ENCODE assay signal across 8 cellular contexts in the genomic region with DNA sequence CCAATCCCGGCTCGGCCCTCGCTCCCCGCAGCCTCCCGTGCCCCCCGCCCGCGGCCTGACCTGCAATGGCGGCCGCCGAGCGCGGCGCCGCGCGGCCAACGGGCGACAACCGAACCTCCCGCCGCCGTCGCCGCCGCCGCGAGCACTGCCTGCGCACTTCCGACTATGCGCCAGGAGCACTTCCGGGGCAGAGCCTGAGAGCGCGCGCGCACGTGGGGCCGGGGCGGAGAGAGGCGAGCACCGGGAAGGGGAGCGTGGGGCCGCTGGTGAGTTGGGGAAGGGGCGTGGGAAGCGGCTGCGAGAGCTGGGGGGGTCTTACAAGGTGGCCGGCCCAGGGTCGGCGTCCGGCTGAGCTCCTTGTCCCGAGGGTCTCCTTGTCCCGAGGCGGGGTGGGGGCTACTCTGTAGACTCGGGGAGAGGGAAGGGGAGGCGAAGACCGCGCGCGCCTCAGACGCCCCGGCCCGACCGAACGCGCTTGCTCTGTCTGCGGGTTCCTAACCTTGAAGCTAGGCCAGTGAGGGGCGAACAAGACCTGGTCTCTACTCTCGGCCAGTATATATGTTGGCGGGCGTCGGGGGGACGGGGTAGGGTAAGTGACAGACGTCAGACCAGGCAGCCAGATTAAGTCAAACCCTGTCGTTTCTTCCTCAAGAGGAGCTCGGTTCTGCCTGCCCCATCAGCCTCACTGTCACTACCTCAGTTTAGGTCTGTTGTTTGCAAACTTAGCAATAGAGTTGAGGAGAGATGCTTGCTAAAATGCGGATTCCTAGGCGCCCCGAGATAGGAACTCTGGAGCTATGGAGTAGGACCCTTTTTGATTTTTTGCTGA. TPM values are rescaled to one million over a fixed set of nuclear protein-coding genes. Genes with fewer than 3 reads are reported as not detected.
DNase-seq lines count a peak whose midpoint lies in the region; ATAC-seq lines count a peak whose summit lies in the region.

A gene with protein sequence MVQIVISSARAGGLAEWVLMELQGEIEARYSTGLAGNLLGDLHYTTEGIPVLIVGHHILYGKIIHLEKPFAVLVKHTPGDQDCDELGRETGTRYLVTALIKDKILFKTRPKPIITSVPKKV (minus strand): TSS at position 165 of the 829 bp plus-strand sequence. CDS start 11,130 bp downstream, outside the sequence.
A gene (plus strand): TSS at position 226 of the 829 bp plus-strand sequence. CDS start 811 bp downstream, outside the sequence.

- DNase-seq in DMS79 treated with DMSO at 0.1 percent for 48 hours (lab: John Stamatoyannopoulos, UW) (peak; percentile 5), KG1 (lab: John Stamatoyannopoulos, UW) (peak; percentile 67), SJCRH30 (peak; percentile 76 to 79), activated gamma-delta T cell treated with Interleukin-2 at 50 U/mL for 16 hours (peak; percentile 79), foreskin melanocyte (peak; percentile 62), neuronal stem cell (ENCODE audit: low spot score) (peak; percentile 78)

- peak within 1 kb of the TSS; percentile 86 for H4K91ac ChIP-seq in neuronal stem cell (ENCODE audit: low read depth, low read length, poor library complexity)

- H3K9me3 ChIP-seq in SJCRH30 (replicated peaks) (no peaks in the 10 kb centered on the region), neuronal stem cell (replicated peaks in 1 of 2; ENCODE audit: control insufficient read depth in 2 of 2, insufficient read depth in 1 of 2, low read depth in 1 of 2, low read length in 2 of 2) (no peaks in the 10 kb centered on the region), subcutaneous abdominal adipose tissue (ENCODE audit: control insufficient read depth in 5 of 5, low read length in 5 of 5) (no peaks in the 10 kb centered on the region)

- H4K8ac ChIP-seq in neuronal stem cell (ENCODE audit: low read depth, low read length), result peak within 1 kb of the TSS; percentile 87

- H3K27ac ChIP-seq in SJCRH30, result peak within 1 kb of the TSS; percentile 83
- H3K27ac ChIP-seq in neuronal stem cell (replicated peaks; ENCODE audit: low read length), result peak within 1 kb of the TSS; percentile 98
- H3K27ac ChIP-seq in subcutaneous abdominal adipose tissue (ENCODE audit: low read depth, low read length), result peak within 1 kb of the TSS; percentile 92

- H3K4ac ChIP-seq in neuronal stem cell (ENCODE audit: low read length), result no peak within 1 kb of the TSS

- ATAC-seq in GM21717 (IDR thresholded peaks at IDR 0.05; ENCODE audit: unreplicated experiment), result peak; percentile 83

- WGBS in neuronal stem cell (ENCODE audit: extremely low coverage in 2 of 2, insufficient read length in 2 of 2, insufficient replicate concordance in 1 of 2), 2 donors, result no CpG with 5 or more reads among the region's 78 CpGs

- H2BK120ac ChIP-seq in neuronal stem cell (ENCODE audit: low read depth, low read length), result peak within 1 kb of the TSS; percentile 49

- no peak within 1 kb of the TSS for H2BK12ac ChIP-seq in neuronal stem cell (ENCODE audit: low read length)

- H3K23ac ChIP-seq in neuronal stem cell (ENCODE audit: low read depth, low read length, poor library complexity), result peak within 1 kb of the TSS; percentile 96

- peak within 1 kb of the TSS; percentile 59 for H3K4me2 ChIP-seq in neuronal stem cell (ENCODE audit: insufficient read depth, low read length, poor library complexity, severe bottlenecking)

- peak within 1 kb of the TSS; percentile 98 for H2AFZ ChIP-seq in neuronal stem cell (ENCODE audit: low read length)

- H3K14ac ChIP-seq in neuronal stem cell (ENCODE audit: low read length), result peak within 1 kb of the TSS; percentile 84

- H3K36me3 ChIP-seq in SJCRH30 (peaks cover 9% of the 10 kb centered on the region), neuronal stem cell (replicated peaks in 1 of 2; ENCODE audit: control insufficient read depth in 2 of 2, insufficient read depth in 2 of 2, low read length in 2 of 2) (peaks cover 7 to 74% of the 10 kb centered on the region in 2 donors), subcutaneous abdominal adipose tissue (ENCODE audit: control insufficient read depth in 5 of 5, insufficient read depth in 5 of 5, low read length in 5 of 5) (peaks cover 0 to 17% (median 10%) of the 10 kb centered on the region in 5 donors)

- peak within 1 kb of the TSS; percentile 91 for H2BK5ac ChIP-seq in neuronal stem cell (ENCODE audit: low read length)

- peaks cover 9% of the 10 kb centered on the region for H3K79me1 ChIP-seq in neuronal stem cell (ENCODE audit: low read depth, low read length)

- peak within 1 kb of the TSS; percentile 62 for H2BK15ac ChIP-seq in neuronal stem cell (ENCODE audit: low read length)

- H3K18ac ChIP-seq in neuronal stem cell (ENCODE audit: low read length), result peak within 1 kb of the TSS; percentile 99

- peak within 1 kb of the TSS; percentile 97 for H3K9ac ChIP-seq in neuronal stem cell (ENCODE audit: low read depth, low read length, poor library complexity)
- peak within 1 kb of the TSS; percentile 77 to 95 (median 93) for H3K9ac ChIP-seq in subcutaneous abdominal adipose tissue (ENCODE audit: low read length in 5 of 5)

- H3K4me3 ChIP-seq in SJCRH30 (peak within 1 kb of the TSS; percentile 83), neuronal stem cell (ENCODE audit: low read length in 2 of 2) (peak within 1 kb of the TSS; percentile 95 to 99), subcutaneous abdominal adipose tissue (ENCODE audit: low read depth in 1 of 5, low read length in 5 of 5) (peak within 1 kb of the TSS; percentile 94 to 97 (median 95))

- H3K27me3 ChIP-seq in SJCRH30, result no peaks in the 10 kb centered on the region
- H3K27me3 ChIP-seq in neuronal stem cell (ENCODE audit: control insufficient read depth in 3 of 3, insufficient read depth in 3 of 3, low read depth in 1 of 3, low read length in 3 of 3), result no peaks in the 10 kb centered on the region
- H3K27me3 ChIP-seq in subcutaneous abdominal adipose tissue (ENCODE audit: control insufficient read depth in 5 of 5, insufficient read depth in 4 of 5, low read length in 5 of 5), result no peaks in the 10 kb centered on the region

- H3K4me1 ChIP-seq in SJCRH30 (no peaks in the 10 kb centered on the region), neuronal stem cell (ENCODE audit: control insufficient read depth in 2 of 2, insufficient read depth in 1 of 2, low read depth in 1 of 2, low read length in 2 of 2) (peaks cover 0 to 9% of the 10 kb centered on the region in 2 donors), subcutaneous abdominal adipose tissue (ENCODE audit: control insufficient read depth in 5 of 5, insufficient read depth in 5 of 5, low read length in 5 of 5) (peaks cover 0 to 36% (median 30%) of the 10 kb centered on the region in 5 donors)

- H2AK5ac ChIP-seq in neuronal stem cell (ENCODE audit: low read depth, low read length), result peak within 1 kb of the TSS; percentile 71

RNA-seq across cellular contexts. Expression of the first gene that starts in this region (rescaled TPM):
- 38.2 and 42.3 TPM in 2 replicates for total RNA-seq in SJCRH30 (2014; rRNA removed; shearing (Covaris generic))
- 95.4 TPM for polyA plus RNA-seq in neuronal stem cell (2013, experiment 1 of 2)
- 91.8 TPM for polyA plus RNA-seq in neuronal stem cell (2013, experiment 2 of 2)

RNA-seq across cellular contexts. Expression of the second gene that starts in this region (rescaled TPM):
- 23.8 and 31.4 TPM in 2 replicates for total RNA-seq in SJCRH30 (2014; rRNA removed; shearing (Covaris generic))
- polyA plus RNA-seq in neuronal stem cell (2013, experiment 1 of 2), result 23.3 TPM
- polyA plus RNA-seq in neuronal stem cell (2013, experiment 2 of 2), result 24.2 TPM

Comparison
In these comparisons a context has a peak if more than half of its experiments do, and no peak if none do; other contexts are left out.
1. Peak in every context shown above with its lines: DNase-seq, ATAC-seq, H3K4me3 ChIP-seq and H3K27ac ChIP-seq.
2. DNase-seq: peak in every context shown above with its lines; median percentile 79 in activated gamma-delta T cell treated with Interleukin-2 at 50 U/mL for 16 hours; 78 in neuronal stem cell; 78 in SJCRH30; 67 in KG1; 62 in foreskin melanocyte; 5 in DMS79 treated with DMSO at 0.1 percent for 48 hours.